In genomic region chr2:146927080-146927714, GRCh38 we compare ENCODE assay signal across 8 cellular contexts.
A peak's percentile ranks its signal among the peaks of the same experiment; 100 is the strongest.
DNase-seq lines count a peak whose midpoint lies in the region; ATAC-seq and TF ChIP-seq lines count a peak whose summit lies in the region.

No MANE protein-coding gene starts in this region.

- TF ChIP-seq CTCF in cardiac muscle cell (IDR thresholded peaks at IDR 0.05; ENCODE audit: low read depth, low read length) = peak; percentile 85
- TF ChIP-seq CTCF in endothelial cell (IDR thresholded peaks at IDR 0.05; ENCODE audit: unreplicated experiment) = peak; percentile 19

- no peak overlapping the region for H3K4me3 Mint-ChIP-seq in endothelial cell (ENCODE audit: unreplicated experiment)

- H3K27ac Mint-ChIP-seq in endothelial cell (ENCODE audit: unreplicated experiment) = no peak overlapping the region

- no peak overlapping the region for H3K27ac ChIP-seq in cardiac muscle cell

- H3K9me3 Mint-ChIP-seq in endothelial cell (ENCODE audit: unreplicated experiment) = no peaks in the 10 kb centered on the region

- peaks cover 12% of the 10 kb centered on the region for H3K4me1 Mint-ChIP-seq in endothelial cell (ENCODE audit: unreplicated experiment)

- peak; percentile 72 to 90 for DNase-seq in cardiac muscle cell (ENCODE audit: low read depth in 1 of 2, low spot score in 1 of 2)
- no peak for DNase-seq in Right ventricle myocardium inferior (ENCODE audit: missing footprints)
- DNase-seq in NCI-H748 (lab: John Stamatoyannopoulos, UW; ENCODE audit: unreplicated experiment) = peak; percentile 58
- DNase-seq in endothelial cell (ENCODE audit: low spot score) = peak; percentile 65
- peak; percentile 69 for DNase-seq in midbrain (lab: John Stamatoyannopoulos, UW)
- DNase-seq in NCI-H774 (lab: John Stamatoyannopoulos, UW) = no peak
- no peak for DNase-seq in mesenteric fat pad (ENCODE audit: low spot score)

- no peak overlapping the region for H3K4me3 ChIP-seq in cardiac muscle cell

- no peaks in the 10 kb centered on the region for H3K27me3 Mint-ChIP-seq in endothelial cell (ENCODE audit: unreplicated experiment)

- intact Hi-C loops in Right ventricle myocardium inferior (cut with DNase I) = no loop called here

- no peaks in the 10 kb centered on the region for H3K4me1 ChIP-seq in cardiac muscle cell (ENCODE audit: low read depth)

- H3K36me3 Mint-ChIP-seq in endothelial cell (ENCODE audit: low read depth, unreplicated experiment) = no peaks in the 10 kb centered on the region

- no peaks in the 10 kb centered on the region for H3K27me3 ChIP-seq in cardiac muscle cell

- no peaks in the 10 kb centered on the region for H3K36me3 ChIP-seq in cardiac muscle cell

- no peak for ATAC-seq in Right ventricle myocardium inferior
- ATAC-seq in GM19455 (IDR thresholded peaks at IDR 0.05; ENCODE audit: unreplicated experiment) = no peak

- H3K9me3 ChIP-seq in cardiac muscle cell (ENCODE audit: low read depth) = no peaks in the 10 kb centered on the region

Comparison
In these comparisons a context has a peak if more than half of its experiments do, and no peak if none do; other contexts are left out.
1. DNase-seq: peak in cardiac muscle cell (2 of 2), NCI-H748 (single experiment), endothelial cell (single experiment) and midbrain (single experiment); none in Right ventricle myocardium inferior (single experiment), NCI-H774 (single experiment) and mesenteric fat pad (single experiment).